ENCODE assay signal across 8 cellular contexts in the genomic region with DNA sequence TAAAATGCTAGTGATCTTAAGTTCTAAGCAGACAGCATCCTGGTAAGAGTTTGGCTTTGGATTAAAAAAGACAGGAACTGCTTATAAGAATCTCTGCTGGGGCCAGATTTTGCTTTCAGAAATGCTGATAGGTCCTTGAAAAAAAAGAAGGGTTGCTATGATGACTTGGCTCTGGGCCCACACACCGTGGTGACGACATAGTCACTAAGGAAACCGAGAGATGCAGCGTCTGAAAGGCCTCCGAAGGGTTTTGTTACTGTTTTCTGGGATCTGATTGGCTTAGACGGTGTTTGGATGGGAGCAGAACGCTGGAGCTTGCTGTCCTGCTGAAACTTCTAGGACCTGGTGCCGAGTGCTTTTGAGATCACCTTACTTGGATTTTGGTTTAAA. TPM values are rescaled to one million over a fixed set of nuclear protein-coding genes. Genes with fewer than 3 reads are reported as not detected.
DNase-seq lines count a peak whose midpoint lies in the region; ATAC-seq and TF ChIP-seq lines count a peak whose summit lies in the region.

No MANE protein-coding gene starts in this region.

- H3K4me3 ChIP-seq in GM12864 (ENCODE audit: low read depth, low read length) (peak overlapping the region; percentile 22; the same call in 1 of the 2 replicates), tibial nerve (no peak overlapping the region)

- intact Hi-C loops in posterior vena cava (cut with DNase I): no loop called here

- DNase-seq in GM12864 (ENCODE audit: low read depth) (peak; percentile 61), RPMI7951 (ENCODE audit: low read depth) (peak; percentile 21), glomerular endothelial cell (ENCODE audit: extremely low read depth, low read depth, low spot score) (peak; percentile 95), posterior vena cava (ENCODE audit: low spot score) (peak; percentile 95), tibial nerve (ENCODE audit: low spot score in 2 of 2) (peak; percentile 78 to 87), DMS114 treated with DMSO at 0.1 percent for 48 hours (lab: John Stamatoyannopoulos, UW; ENCODE audit: unreplicated experiment) (no peak)
- DNase-seq in activated naive CD4-positive, alpha-beta T cell treated with anti-CD3 and anti-CD28 coated beads, Interleukin-2, amount 50 U/mL, for 16 hours: peak; percentile 88

- TF ChIP-seq CTCF in GM12864 (IDR thresholded peaks at IDR 0.05; ENCODE audit: low read depth, low read length, missing control alignments) (no peak), tibial nerve (IDR thresholded peaks at IDR 0.05) (no peak)

- peak overlapping the region; percentile 38 to 85 (median 80) for H3K27ac ChIP-seq in tibial nerve

- H3K27me3 ChIP-seq in tibial nerve: no peaks in the 10 kb centered on the region

- no peaks in the 10 kb centered on the region for H3K9me3 ChIP-seq in tibial nerve

- peaks cover 0 to 11% (median 0%) of the 10 kb centered on the region in 3 donors for H3K36me3 ChIP-seq in tibial nerve

- H3K4me1 ChIP-seq in tibial nerve: peaks cover 0 to 57% (median 16%) of the 10 kb centered on the region in 4 donors

- 7 to 8% methylated on average over 8 of the region's 8 CpGs for WGBS in tibial nerve, 2 donors

- no peak for TF ChIP-seq POLR2A in tibial nerve (IDR thresholded peaks at IDR 0.05)

- TF ChIP-seq EP300 in tibial nerve (IDR thresholded peaks at IDR 0.05): no peak

- peak; percentile 59 for ATAC-seq in HG03460 (IDR thresholded peaks at IDR 0.05; ENCODE audit: unreplicated experiment)

RNA-seq across cellular contexts. Expression of a gene that starts 8.4 kb away (rescaled TPM):
- total RNA-seq in RPMI7951 (2014; rRNA removed; shearing (Covaris generic)): 6.8 and 11.7 TPM in 2 replicates
- total RNA-seq in glomerular endothelial cell (17.5 and 58.9 TPM in 2 replicates), posterior vena cava (10 to 100 TPM; 16.0 to 24.6 TPM), tibial nerve (100 to 1,000 TPM in 2 of 4 donors, 10 to 100 TPM in 2; 16.8 to 171 (median 83.2) TPM)

RNA-seq across cellular contexts. Expression of a gene that starts 33.4 kb away (rescaled TPM):
- not detected in 2 replicates for total RNA-seq in RPMI7951 (2014; rRNA removed; shearing (Covaris generic))
- total RNA-seq in glomerular endothelial cell (not detected in 2 replicates), posterior vena cava (not detected), tibial nerve (not detected)
